Comparison of ENCODE assay signal across 10 cellular contexts in genomic region chr1:25065246-25066238, GRCh38.
DNase-seq lines count a peak whose midpoint lies in the region; ATAC-seq and TF ChIP-seq lines count a peak whose summit lies in the region.
"Had no signal": no experiment of that assay in that cellular context is flagged by ENCODE, and none has a peak within 500 bp of the region (broad histone marks: within the 10 kb centered on the region; RNA-seq: fewer than 3 reads in every experiment).

No MANE protein-coding gene starts in this region.

- intact Hi-C loops in CD14-positive monocyte (cut with micrococcal nuclease): loop anchor here in 1 of 2 donors (10.0 kb wide), 1 partner anchor 89 kb away; no protein-coding TSS in a partner anchor
- intact Hi-C loops in sigmoid colon (cut with DNase I): no loop called here

- peak overlapping the region in 2 of 7 donors; percentile 76 to 88 for H3K27ac Mint-ChIP-seq in CD14-positive monocyte
- H3K27ac Mint-ChIP-seq in HFFc6: no peak overlapping the region

- H3K4me3 ChIP-seq in choroid plexus epithelial cell (ENCODE audit: low read depth, low read length) (no peak overlapping the region), sigmoid colon (no peak overlapping the region)
- H3K4me3 ChIP-seq: adrenal gland, gastroesophageal sphincter had no signal

- TF ChIP-seq EP300 in sigmoid colon (IDR thresholded peaks at IDR 0.05): no peak

- no peak for ATAC-seq in HG02798 (IDR thresholded peaks at IDR 0.05; ENCODE audit: poor library complexity, unreplicated experiment)
- ATAC-seq: gastroesophageal sphincter had no signal

- no peaks in the 10 kb centered on the region for H3K27me3 ChIP-seq in sigmoid colon
- H3K27me3 ChIP-seq: adrenal gland, gastroesophageal sphincter had no signal

- peak overlapping the region in 1 of 2 donors; percentile 24 for H3K4me3 Mint-ChIP-seq in CD14-positive monocyte
- peak overlapping the region; percentile 53; the same call in 1 of the 2 replicates for H3K4me3 Mint-ChIP-seq in HFFc6

- peaks cover 1 to 22% (median 2%) of the 10 kb centered on the region in 3 donors for H3K27me3 Mint-ChIP-seq in CD14-positive monocyte (ENCODE audit: low read depth in 3 of 3)
- peaks cover 47% of the 10 kb centered on the region for H3K27me3 Mint-ChIP-seq in HFFc6 (ENCODE audit: insufficient read depth)

- H3K9me3 Mint-ChIP-seq in CD14-positive monocyte (peaks cover 0 to 5% (median 0%) of the 10 kb centered on the region in 7 donors), HFFc6 (no peaks in the 10 kb centered on the region)

- no peaks in the 10 kb centered on the region for H3K36me3 ChIP-seq in sigmoid colon
- H3K36me3 ChIP-seq: adrenal gland, gastroesophageal sphincter had no signal

- WGBS in sigmoid colon, 2 donors: 69 to 74% methylated on average over 29 of the region's 29 CpGs

- peaks cover 0 to 4% (median 0%) of the 10 kb centered on the region in 4 donors for H3K4me1 ChIP-seq in sigmoid colon
- H3K4me1 ChIP-seq: adrenal gland, gastroesophageal sphincter had no signal

- TF ChIP-seq POLR2A in sigmoid colon (IDR thresholded peaks at IDR 0.05): no peak

- peak; percentile 41 for DNase-seq in CD14-positive monocyte (ENCODE audit: low spot score)
- peak; percentile 46 for DNase-seq in HFFc6
- peak; percentile 5 for DNase-seq in choroid plexus epithelial cell (ENCODE audit: low read depth)
- peak; percentile 29 for DNase-seq in sigmoid colon
- no peak for DNase-seq in central memory CD4-positive, alpha-beta T cell
- no peak for DNase-seq in KG1 (lab: John Stamatoyannopoulos, UW)
- no peak for DNase-seq in NCI-H2107 treated with DMSO at 0.1 percent for 48 hours (lab: John Stamatoyannopoulos, UW; ENCODE audit: unreplicated experiment)

- H3K9me3 ChIP-seq in sigmoid colon: no peaks in the 10 kb centered on the region
- H3K9me3 ChIP-seq: adrenal gland had no signal

- H3K4me1 Mint-ChIP-seq in CD14-positive monocyte (peaks cover 22% of the 10 kb centered on the region), HFFc6 (ENCODE audit: low read depth) (peaks cover 33% of the 10 kb centered on the region)

- TF ChIP-seq CTCF in CD14-positive monocyte (IDR thresholded peaks at IDR 0.05) (no peak), HFFc6 (IDR thresholded peaks at IDR 0.05) (no peak), choroid plexus epithelial cell (conservative IDR thresholded peaks at IDR 0.05; ENCODE audit: low read depth, low read length) (no peak), sigmoid colon (IDR thresholded peaks at IDR 0.05) (no peak)

- no peak overlapping the region for H3K27ac ChIP-seq in sigmoid colon
- H3K27ac ChIP-seq: adrenal gland, gastroesophageal sphincter had no signal

- H3K36me3 Mint-ChIP-seq in CD14-positive monocyte (no peaks in the 10 kb centered on the region), HFFc6 (ENCODE audit: low read depth) (no peaks in the 10 kb centered on the region)

Comparison
In these comparisons a context has a peak if more than half of its experiments do, and no peak if none do; other contexts are left out.
1. DNase-seq: peak in CD14-positive monocyte (single experiment), HFFc6 (single experiment), choroid plexus epithelial cell (single experiment) and sigmoid colon (single experiment); none in central memory CD4-positive, alpha-beta T cell (single experiment), KG1 (single experiment) and NCI-H2107 treated with DMSO at 0.1 percent for 48 hours (single experiment).